ENCODE assay signal across 31 cellular contexts in genomic region chr1:75932304-75932703, GRCh38. TPM values are rescaled to one million over a fixed set of nuclear protein-coding genes. Genes with fewer than 3 reads are reported as not detected.
"Had no signal": no experiment of that assay in that cellular context is flagged by ENCODE, and none has a peak within 500 bp of the region (broad histone marks: within the 10 kb centered on the region; RNA-seq: fewer than 3 reads in every experiment).

ASB17 (minus strand) TSS chr1:75932404; CDS start chr1:75932291, 113 bp downstream.

- H3K27me3 ChIP-seq: suprapubic skin, thyroid gland, tibial artery, tibial nerve, transverse colon, upper lobe of left lung, upper lobe of right lung, uterus, vagina had no signal

- ATAC-seq: stimulated activated effector memory CD8-positive, alpha-beta T cell treated with anti-CD3 and anti-CD28 coated beads, Interleukin-12 subunit alpha, Interleukin-12 subunit beta, amount 100 ng/mL, for 72 hours; stimulated activated memory B cell treated with anti-CD40 and anti-IgM and Interleukin-4, amounts not matched to agents 10 μg/mL and 1 μg/mL and 100 μg/mL, for 72 hours; stimulated activated naive B cell treated with anti-CD40 and anti-IgM and Interleukin-4, amounts not matched to agents 10 μg/mL and 1 μg/mL and 100 μg/mL, for 72 hours; stimulated activated naive CD8-positive, alpha-beta T cell treated with anti-CD3 and anti-CD28 coated beads, Interleukin-15, amount 100 ng/mL, for 72 hours; stimulated activated naive CD8-positive, alpha-beta T cell treated with anti-CD3 and anti-CD28 coated beads, Interleukin-15, Interleukin-2, amounts not matched to agents 100 U/mL and 50 U/mL, for 24 hours; upper lobe of right lung had no signal

- H3K27me3 Mint-ChIP-seq: type B pancreatic cell had no signal

- H3K36me3 ChIP-seq: suprapubic skin, thoracic aorta, thyroid gland, tibial artery, tibial nerve, transverse colon, upper lobe of left lung, upper lobe of right lung, uterus, vagina had no signal

- H3K36me3 Mint-ChIP-seq: stimulated activated effector memory CD8-positive, alpha-beta T cell treated with anti-CD3 and anti-CD28 coated beads, Interleukin-12 subunit alpha, Interleukin-12 subunit beta, amount 100 ng/mL, for 72 hours; stimulated activated memory B cell treated with anti-CD40 and anti-IgM and Interleukin-4, amounts not matched to agents 10 μg/mL and 1 μg/mL and 100 μg/mL, for 72 hours; stimulated activated naive B cell treated with anti-CD40 and anti-IgM and Interleukin-4, amounts not matched to agents 10 μg/mL and 1 μg/mL and 100 μg/mL, for 72 hours; type B pancreatic cell had no signal

- H3K4me3 ChIP-seq: suprapubic skin, thoracic aorta, thyroid gland, tibial artery, tibial nerve, transverse colon, upper lobe of left lung, upper lobe of right lung, uterus, vagina had no signal

- H3K9me3 Mint-ChIP-seq: stimulated activated effector memory CD8-positive, alpha-beta T cell treated with anti-CD3 and anti-CD28 coated beads, Interleukin-12 subunit alpha, Interleukin-12 subunit beta, amount 100 ng/mL, for 72 hours; stimulated activated memory B cell treated with anti-CD40 and anti-IgM and Interleukin-4, amounts not matched to agents 10 μg/mL and 1 μg/mL and 100 μg/mL, for 72 hours; type B pancreatic cell had no signal

- H3K27ac ChIP-seq: suprapubic skin, thoracic aorta, thyroid gland, tibial artery, tibial nerve, transverse colon, upper lobe of left lung, upper lobe of right lung, uterus, vagina had no signal

- H3K4me1 Mint-ChIP-seq: stimulated activated effector memory CD8-positive, alpha-beta T cell treated with anti-CD3 and anti-CD28 coated beads, Interleukin-12 subunit alpha, Interleukin-12 subunit beta, amount 100 ng/mL, for 72 hours; stimulated activated memory B cell treated with anti-CD40 and anti-IgM and Interleukin-4, amounts not matched to agents 10 μg/mL and 1 μg/mL and 100 μg/mL, for 72 hours; stimulated activated naive B cell treated with anti-CD40 and anti-IgM and Interleukin-4, amounts not matched to agents 10 μg/mL and 1 μg/mL and 100 μg/mL, for 72 hours; stimulated activated naive CD8-positive, alpha-beta T cell treated with anti-CD3 and anti-CD28 coated beads, Interleukin-15, amount 100 ng/mL, for 72 hours had no signal

- H3K27ac Mint-ChIP-seq: stimulated activated effector memory CD8-positive, alpha-beta T cell treated with anti-CD3 and anti-CD28 coated beads, Interleukin-12 subunit alpha, Interleukin-12 subunit beta, amount 100 ng/mL, for 72 hours; stimulated activated memory B cell treated with anti-CD40 and anti-IgM and Interleukin-4, amounts not matched to agents 10 μg/mL and 1 μg/mL and 100 μg/mL, for 72 hours; stimulated activated naive B cell treated with anti-CD40 and anti-IgM and Interleukin-4, amounts not matched to agents 10 μg/mL and 1 μg/mL and 100 μg/mL, for 72 hours; stimulated activated naive CD8-positive, alpha-beta T cell treated with anti-CD3 and anti-CD28 coated beads, Interleukin-15, Interleukin-2, amounts not matched to agents 100 ng/mL and 50 ng/mL, for 24 hours; type B pancreatic cell had no signal

- H3K4me3 Mint-ChIP-seq: stimulated activated effector memory CD8-positive, alpha-beta T cell treated with anti-CD3 and anti-CD28 coated beads, Interleukin-12 subunit alpha, Interleukin-12 subunit beta, amount 100 ng/mL, for 72 hours; stimulated activated memory B cell treated with anti-CD40 and anti-IgM and Interleukin-4, amounts not matched to agents 10 μg/mL and 1 μg/mL and 100 μg/mL, for 72 hours; stimulated activated naive B cell treated with anti-CD40 and anti-IgM and Interleukin-4, amounts not matched to agents 10 μg/mL and 1 μg/mL and 100 μg/mL, for 72 hours; stimulated activated naive CD8-positive, alpha-beta T cell treated with anti-CD3 and anti-CD28 coated beads, Interleukin-15, amount 100 ng/mL, for 72 hours; stimulated activated naive CD8-positive, alpha-beta T cell treated with anti-CD3 and anti-CD28 coated beads, Interleukin-15, Interleukin-2, amounts not matched to agents 100 ng/mL and 50 ng/mL, for 24 hours; type B pancreatic cell had no signal

- H3K4me1 ChIP-seq: suprapubic skin, thyroid gland, tibial artery, tibial nerve, transverse colon, upper lobe of left lung, upper lobe of right lung, uterus, vagina had no signal

- H3K9me3 ChIP-seq: suprapubic skin, thoracic aorta, thyroid gland, tibial artery, tibial nerve, transverse colon, upper lobe of left lung, upper lobe of right lung, uterus, vagina had no signal

- DNase-seq: stimulated activated CD4-positive, alpha-beta T cell treated with anti-CD3 and anti-CD28 coated beads, Interleukin-2, amount 100 ng/mL, for 24 hours; stimulated activated CD4-positive, alpha-beta T cell treated with anti-CD3 and anti-CD28 coated beads, Interleukin-2, amount 100 ng/mL, for 48 hours; stimulated activated CD4-positive, alpha-beta T cell treated with anti-CD3 and anti-CD28 coated beads, Interleukin-4, amount 100 ng/mL, for 1 hour; stimulated activated CD4-positive, alpha-beta T cell treated with anti-CD3 and anti-CD28 coated beads, Interleukin-4, amount 100 ng/mL, for 24 hours; stimulated activated CD4-positive, alpha-beta T cell treated with anti-CD3 and anti-CD28 coated beads, Interleukin-4, amount 100 ng/mL, for 4 hours; stimulated activated CD8-positive, alpha-beta memory T cell treated with anti-CD3 and anti-CD28 coated beads, Interleukin-4, amount 100 ng/mL, for 48 hours; stimulated activated naive B cell treated with anti-CD40 and anti-IgM and Interleukin-4, amounts not matched to agents 10 μg/mL and 1 μg/mL and 100 μg/mL, for 72 hours; stimulated activated naive CD4-positive, alpha-beta T cell; stimulated activated naive CD4-positive, alpha-beta T cell treated with Interleukin-2 at 50 U/mL for 16 hours; stimulated activated naive CD8-positive, alpha-beta T cell treated with anti-CD3 and anti-CD28 coated beads, Interleukin-15, amount 100 ng/mL, for 72 hours; stimulated activated naive CD8-positive, alpha-beta T cell treated with anti-CD3 and anti-CD28 coated beads, Interleukin-15, Interleukin-2, amounts not matched to agents 100 U/mL and 50 U/mL, for 24 hours; substantia nigra; thyroid gland; tibial artery; transverse colon; trophoblast cell; upper lobe of left lung; upper lobe of right lung; uterus had no signal

RNA-seq across cellular contexts. Expression of gene ASB17, which starts in this region (rescaled TPM):
- total RNA-seq: subcutaneous adipose tissue, suprapubic skin, temporal lobe, thoracic aorta, thyroid gland, tibial nerve, transverse colon, upper lobe of left lung, upper lobe of right lung, ureter, urinary bladder, uterus, vagina had no signal
- polyA plus RNA-seq: urinary bladder had no signal
